ENCODE assay signal across 8 cellular contexts in genomic region chr9:113876806-113877236, GRCh38. TPM values are rescaled to one million over a fixed set of nuclear protein-coding genes. Genes with fewer than 3 reads are reported as not detected.
DNase-seq lines count a peak whose midpoint lies in the region; ATAC-seq and TF ChIP-seq lines count a peak whose summit lies in the region.

No MANE protein-coding gene starts in this region.

- peak overlapping the region; percentile 64 to 94 (median 83) for H3K4me2 ChIP-seq in BLaER1 treated with 17β-estradiol and CSF1 and Interleukin-3, amounts not matched to agents 10 nM and 100 nM

- TF ChIP-seq CTCF in HL-60 (IDR thresholded peaks at IDR 0.05; ENCODE audit: insufficient read depth, low read length): no peak

- H3K27ac ChIP-seq in BLaER1 treated with 17β-estradiol and CSF1 and Interleukin-3, amounts not matched to agents 10 nM and 100 nM: peak overlapping the region; percentile 72 to 97 (median 90); a peak in 20 of 22 replicates
- H3K27ac ChIP-seq in HL-60 (replicated peaks): peak overlapping the region; percentile 65

- H3K27ac Mint-ChIP-seq in activated CD8-positive, alpha-beta T cell treated with anti-CD3 and anti-CD28 coated beads, Interleukin-2, amount 10 ng/mL, durations not matched to agents 7 days and 5 days: no peak overlapping the region
- peak overlapping the region; percentile 76 for H3K27ac Mint-ChIP-seq in stimulated activated memory B cell treated with anti-CD40 and anti-IgM and Interleukin-4, amounts not matched to agents 10 μg/mL and 1 μg/mL and 100 μg/mL, for 72 hours

- no peaks in the 10 kb centered on the region for H3K9me3 ChIP-seq in BLaER1 treated with 17β-estradiol and CSF1 and Interleukin-3, amounts not matched to agents 10 nM and 100 nM (replicated peaks in 1 of 11)
- H3K9me3 ChIP-seq in iPS-18c (ENCODE audit: control insufficient read depth, insufficient read depth, low read length): no peaks in the 10 kb centered on the region

- H3K27me3 ChIP-seq in BLaER1 treated with 17β-estradiol and CSF1 and Interleukin-3, amounts not matched to agents 10 nM and 100 nM: no peaks in the 10 kb centered on the region
- peaks cover 13% of the 10 kb centered on the region for H3K27me3 ChIP-seq in HL-60 (ENCODE audit: insufficient read depth, poor library complexity, severe bottlenecking)

- peaks cover 5% of the 10 kb centered on the region for H3K4me1 Mint-ChIP-seq in activated CD8-positive, alpha-beta T cell treated with anti-CD3 and anti-CD28 coated beads, Interleukin-2, amount 10 ng/mL, durations not matched to agents 7 days and 5 days (ENCODE audit: low read depth)
- peaks cover 9% of the 10 kb centered on the region for H3K4me1 Mint-ChIP-seq in stimulated activated memory B cell treated with anti-CD40 and anti-IgM and Interleukin-4, amounts not matched to agents 10 μg/mL and 1 μg/mL and 100 μg/mL, for 72 hours

- peak overlapping the region; percentile 93 for H3K4me3 Mint-ChIP-seq in activated CD8-positive, alpha-beta T cell treated with anti-CD3 and anti-CD28 coated beads, Interleukin-2, amount 10 ng/mL, durations not matched to agents 7 days and 5 days
- H3K4me3 Mint-ChIP-seq in stimulated activated memory B cell treated with anti-CD40 and anti-IgM and Interleukin-4, amounts not matched to agents 10 μg/mL and 1 μg/mL and 100 μg/mL, for 72 hours: peak overlapping the region; percentile 87

- no peaks in the 10 kb centered on the region for H3K9me3 Mint-ChIP-seq in activated CD8-positive, alpha-beta T cell treated with anti-CD3 and anti-CD28 coated beads, Interleukin-2, amount 10 ng/mL, durations not matched to agents 7 days and 5 days (ENCODE audit: insufficient read depth)
- H3K9me3 Mint-ChIP-seq in stimulated activated memory B cell treated with anti-CD40 and anti-IgM and Interleukin-4, amounts not matched to agents 10 μg/mL and 1 μg/mL and 100 μg/mL, for 72 hours: no peaks in the 10 kb centered on the region

- peak overlapping the region; percentile 88 to 96 (median 93) for H3K9ac ChIP-seq in BLaER1 treated with 17β-estradiol and CSF1 and Interleukin-3, amounts not matched to agents 10 nM and 100 nM

- CTCF ChIA-PET in activated CD8-positive, alpha-beta T cell treated with anti-CD3 and anti-CD28 coated beads, Interleukin-2, amount 10 ng/mL, durations not matched to agents 7 days and 5 days (lab: Charles Lee): interaction anchor here (0.6 to 1.3 kb wide), 3 partner anchors 70 to 1707 kb away, joined by 3 to 4 read pairs (median 3); no protein-coding TSS in a partner anchor

- peaks cover 1% of the 10 kb centered on the region for H3K36me3 Mint-ChIP-seq in activated CD8-positive, alpha-beta T cell treated with anti-CD3 and anti-CD28 coated beads, Interleukin-2, amount 10 ng/mL, durations not matched to agents 7 days and 5 days (ENCODE audit: low read depth)
- H3K36me3 Mint-ChIP-seq in stimulated activated memory B cell treated with anti-CD40 and anti-IgM and Interleukin-4, amounts not matched to agents 10 μg/mL and 1 μg/mL and 100 μg/mL, for 72 hours: no peaks in the 10 kb centered on the region

- no peak for ATAC-seq in activated CD8-positive, alpha-beta T cell treated with anti-CD3 and anti-CD28 coated beads, Interleukin-2, amount 10 ng/mL, durations not matched to agents 7 days and 5 days
- no peak for ATAC-seq in stimulated activated memory B cell treated with anti-CD40 and anti-IgM and Interleukin-4, amounts not matched to agents 10 μg/mL and 1 μg/mL and 100 μg/mL, for 72 hours
- ATAC-seq in GM19023 (IDR thresholded peaks at IDR 0.05; ENCODE audit: unreplicated experiment): no peak

- H3K4me3 ChIP-seq in BLaER1 treated with 17β-estradiol and CSF1 and Interleukin-3, amounts not matched to agents 10 nM and 100 nM: peak overlapping the region; percentile 69 to 90 (median 79)
- H3K4me3 ChIP-seq in HL-60 (replicated peaks; ENCODE audit: insufficient read depth, low read length): peak overlapping the region; percentile 78
- peak overlapping the region; percentile 72 for H3K4me3 ChIP-seq in iPS-18c (ENCODE audit: insufficient read depth, low read depth, low read length)

- peaks cover 0 to 25% (median 6%) of the 10 kb centered on the region in 11 experiments; a peak in 8 of 22 replicates for H3K36me3 ChIP-seq in BLaER1 treated with 17β-estradiol and CSF1 and Interleukin-3, amounts not matched to agents 10 nM and 100 nM

- peaks cover 34 to 87% (median 72%) of the 10 kb centered on the region in 10 experiments for H3K4me1 ChIP-seq in BLaER1 treated with 17β-estradiol and CSF1 and Interleukin-3, amounts not matched to agents 10 nM and 100 nM

- H3K27me3 Mint-ChIP-seq in activated CD8-positive, alpha-beta T cell treated with anti-CD3 and anti-CD28 coated beads, Interleukin-2, amount 10 ng/mL, durations not matched to agents 7 days and 5 days (ENCODE audit: low read depth): peaks cover 26% of the 10 kb centered on the region
- peaks cover 17% of the 10 kb centered on the region for H3K27me3 Mint-ChIP-seq in stimulated activated memory B cell treated with anti-CD40 and anti-IgM and Interleukin-4, amounts not matched to agents 10 μg/mL and 1 μg/mL and 100 μg/mL, for 72 hours

- POLR2A ChIA-PET in activated CD8-positive, alpha-beta T cell treated with anti-CD3 and anti-CD28 coated beads, Interleukin-2, amount 10 ng/mL, durations not matched to agents 7 days and 5 days (lab: Charles Lee): interaction anchor here (0.7 kb wide), 1 partner anchor 30 kb away, joined by 3 read pairs; no protein-coding TSS in a partner anchor

- DNase-seq in HL-60 (ENCODE audit: low read depth in 1 of 2, low spot score in 1 of 2): no peak
- no peak for DNase-seq in activated CD8-positive, alpha-beta T cell treated with anti-CD3 and anti-CD28 coated beads, Interleukin-2, amount 10 ng/mL, durations not matched to agents 7 days and 5 days
- DNase-seq in SIG-M5 (lab: John Stamatoyannopoulos, UW): no peak
- no peak for DNase-seq in HUDEP-2 (lab: John Stamatoyannopoulos, UW; ENCODE audit: unreplicated experiment in 76 of 76)

- H4K20me1 ChIP-seq in BLaER1 treated with 17β-estradiol and CSF1 and Interleukin-3, amounts not matched to agents 10 nM and 100 nM: peaks cover 0 to 18% (median 0%) of the 10 kb centered on the region in 11 experiments; a peak in 5 of 22 replicates

RNA-seq across cellular contexts. Expression of gene ZNF618, which starts 0.7 kb away (rescaled TPM):
- total RNA-seq in activated CD8-positive, alpha-beta T cell treated with anti-CD3 and anti-CD28 coated beads, Interleukin-2, amount 10 ng/mL, durations not matched to agents 7 days and 5 days: under 1 TPM; 0.34 to 0.42 TPM
